Comparison of ENCODE assay signal across 14 cellular contexts in the genomic region with DNA sequence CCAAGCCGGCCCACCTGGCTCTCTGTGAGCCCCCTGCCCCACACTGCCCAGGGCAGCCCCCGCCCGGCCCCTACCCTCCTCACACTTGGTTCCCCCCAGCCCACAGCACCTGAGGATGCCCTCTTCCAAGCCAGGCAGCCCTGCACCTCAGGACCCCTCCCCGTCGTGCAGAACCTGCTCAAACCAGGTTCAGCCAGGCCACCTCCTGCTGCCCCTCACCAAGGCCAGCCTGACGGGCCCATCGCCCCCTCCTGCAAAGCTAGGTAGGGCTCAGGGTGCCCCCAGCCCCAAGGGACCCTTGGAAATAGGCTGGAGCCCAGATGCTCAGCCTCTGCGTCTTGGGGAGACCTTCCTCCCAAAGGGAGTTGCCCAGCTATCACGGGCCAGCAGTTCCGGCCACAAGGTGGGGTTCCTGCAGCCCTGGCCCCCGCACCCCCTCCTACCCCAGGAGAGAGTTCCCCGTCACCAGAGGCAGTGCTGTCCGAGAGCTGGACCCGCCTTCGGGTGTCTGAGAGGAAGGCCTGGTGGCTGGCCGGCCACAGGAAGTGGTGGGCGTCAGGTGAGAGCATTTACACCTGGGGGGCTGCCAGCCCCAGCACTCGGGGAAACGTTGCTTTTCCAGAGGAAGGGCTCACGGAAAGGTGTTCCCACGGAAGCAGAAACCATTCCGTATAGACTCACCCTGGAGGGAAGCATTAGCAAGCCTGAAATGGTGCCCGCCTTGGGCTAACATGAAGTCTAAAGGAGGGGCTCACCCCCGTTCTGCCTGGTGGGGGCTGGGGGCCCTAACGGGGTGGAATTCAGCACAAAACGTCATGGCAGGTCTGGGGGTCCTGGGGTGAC. TPM values are rescaled to one million over a fixed set of nuclear protein-coding genes. Genes with fewer than 3 reads are reported as not detected.
A peak's percentile ranks its signal among the peaks of the same experiment; 100 is the strongest.
DNase-seq lines count a peak whose midpoint lies in the region; ATAC-seq, FAIRE-seq and TF ChIP-seq lines count a peak whose summit lies in the region.
"Had no signal": no experiment of that assay in that cellular context is flagged by ENCODE, and none has a peak within 500 bp of the region (broad histone marks: within the 10 kb centered on the region; RNA-seq: fewer than 3 reads in every experiment).

No MANE protein-coding gene starts in this region.

- DNase-seq in H9 (no peak), SJCRH30 (no peak), HepG2 (ENCODE audit: low spot score) (no peak), stomach (no peak), SK-N-DZ (ENCODE audit: low spot score) (no peak), COLO829 (ENCODE audit: low spot score) (no peak), H54 (ENCODE audit: insufficient read length, low spot score) (no peak)
- DNase-seq: sigmoid colon had no signal

- H2BK5ac ChIP-seq in H9 (ENCODE audit: insufficient read length, low read length) = no peak overlapping the region

- H3K14ac ChIP-seq in H9 (ENCODE audit: insufficient read depth, low read length) = no peak overlapping the region

- H4K8ac ChIP-seq in H9 (replicated peaks; ENCODE audit: insufficient read length, low read depth, low read length) = no peak overlapping the region

- H3K4me2 ChIP-seq in H9 (ENCODE audit: insufficient read depth, insufficient read length, low read length) = peak overlapping the region; percentile 32
- H3K4me2 ChIP-seq in HepG2 (ENCODE audit: low read depth, low read length) = peak overlapping the region; percentile 65

- in situ Hi-C loops in HepG2 (cut with HindIII; ENCODE audit: extremely low pct_ligation_motif_present, low pct_unique_long_range_greater_than_20kb) = loop anchor here (5.0 kb wide), 2 partner anchors 134 to 174 kb away; a partner anchor contains a TSS

- H3K9me3 Mint-ChIP-seq in H9 = no peaks in the 10 kb centered on the region
- H3K9me3 Mint-ChIP-seq: activated T-helper 2 cell treated with anti-CD3 and anti-CD28 coated beads, Interferon-gamma antibody, Interleukin-2, Interleukin-4, amounts not matched to agents 10 μg/mL and 5 μg/mL and 100 μg/mL, durations not matched to agents 14 hours and 24 hours and 36 hours; CD8-positive, alpha-beta memory T cell; stimulated activated naive CD8-positive, alpha-beta T cell treated with anti-CD3 and anti-CD28 coated beads, Interleukin-15, Interleukin-2, amounts not matched to agents 100 ng/mL and 50 ng/mL, for 24 hours; T-helper 1 cell treated with Interleukin-12 subunit alpha and Interleukin-12 subunit beta and Interleukin-4 antibody, amounts not matched to agents 30 μg/mL and 1 μg/mL, for 36 hours had no signal

- H3K36me3 ChIP-seq in SJCRH30 = no peaks in the 10 kb centered on the region
- no peaks in the 10 kb centered on the region for H3K36me3 ChIP-seq in HepG2 (replicated peaks in 1 of 2; ENCODE audit: control insufficient read depth in 1 of 2, insufficient read depth in 2 of 2, low read length in 2 of 2)
- no peaks in the 10 kb centered on the region for H3K36me3 ChIP-seq in stomach
- H3K36me3 ChIP-seq: sigmoid colon had no signal

- no peak overlapping the region for H3K4me3 ChIP-seq in SJCRH30
- no peak overlapping the region for H3K4me3 ChIP-seq in HepG2 (replicated peaks in 1 of 3; ENCODE audit: insufficient read depth in 1 of 3, low read depth in 2 of 3, low read length in 3 of 3)
- H3K4me3 ChIP-seq in stomach = no peak overlapping the region

- no peaks in the 10 kb centered on the region for H4K20me1 ChIP-seq in H9 (ENCODE audit: control insufficient read depth, insufficient read depth, insufficient read length)
- H4K20me1 ChIP-seq in HepG2 (ENCODE audit: insufficient read depth, low read length) = no peaks in the 10 kb centered on the region

- no peak overlapping the region for H2BK120ac ChIP-seq in H9 (ENCODE audit: low read depth, low read length, poor library complexity, severe bottlenecking)

- H3K79me2 ChIP-seq in H9 (ENCODE audit: insufficient read depth, low read length) (no peaks in the 10 kb centered on the region), HepG2 (ENCODE audit: insufficient read depth, low read length) (no peaks in the 10 kb centered on the region)

- H3K18ac ChIP-seq in H9 (ENCODE audit: insufficient read length, low read depth, low read length) = no peak overlapping the region

- ATAC-seq in HepG2 (no peak), HG02885 (IDR thresholded peaks at IDR 0.05; ENCODE audit: poor library complexity, unreplicated experiment) (no peak)

- no peak overlapping the region for H3K27ac Mint-ChIP-seq in H9
- H3K27ac Mint-ChIP-seq: activated T-helper 2 cell treated with anti-CD3 and anti-CD28 coated beads, Interferon-gamma antibody, Interleukin-2, Interleukin-4, amounts not matched to agents 10 μg/mL and 5 μg/mL and 100 μg/mL, durations not matched to agents 14 hours and 24 hours and 36 hours; stimulated activated naive CD8-positive, alpha-beta T cell treated with anti-CD3 and anti-CD28 coated beads, Interleukin-15, Interleukin-2, amounts not matched to agents 100 ng/mL and 50 ng/mL, for 24 hours; T-helper 1 cell treated with Interleukin-12 subunit alpha and Interleukin-12 subunit beta and Interleukin-4 antibody, amounts not matched to agents 30 μg/mL and 1 μg/mL, for 36 hours had no signal

- H2AFZ ChIP-seq in H9 (ENCODE audit: low read length) (no peak overlapping the region), HepG2 (ENCODE audit: low read length) (no peak overlapping the region)

- FAIRE-seq in HepG2 (lab: Jason Lieb, UNC) (no peak), H54 (lab: Jason Lieb, UNC) (no peak)

- no peak overlapping the region for H3K4ac ChIP-seq in H9 (ENCODE audit: low read depth, low read length)

- H2BK12ac ChIP-seq in H9 (ENCODE audit: insufficient read length, low read depth, low read length) = no peak overlapping the region

- no peak for TF ChIP-seq CTCF in H9 (conservative IDR thresholded peaks at IDR 0.05)
- 0 out of 2 replicates have a peak, but pooled peaks have one; percentile 4 for TF ChIP-seq CTCF in HepG2 (CRISPR knock-in tag; IDR thresholded peaks at IDR 0.05)
- TF ChIP-seq CTCF in stomach (IDR thresholded peaks at IDR 0.05) = no peak

- H3K56ac ChIP-seq in H9 (ENCODE audit: insufficient read length, low read depth, low read length) = no peak overlapping the region

- peak overlapping the region; percentile 35 to 67 for H3K4me3 Mint-ChIP-seq in H9
- H3K4me3 Mint-ChIP-seq: CD8-positive, alpha-beta memory T cell; stimulated activated naive CD8-positive, alpha-beta T cell treated with anti-CD3 and anti-CD28 coated beads, Interleukin-15, Interleukin-2, amounts not matched to agents 100 ng/mL and 50 ng/mL, for 24 hours; T-helper 1 cell treated with Interleukin-12 subunit alpha and Interleukin-12 subunit beta and Interleukin-4 antibody, amounts not matched to agents 30 μg/mL and 1 μg/mL, for 36 hours had no signal

- no peak overlapping the region for H3K23ac ChIP-seq in H9 (ENCODE audit: insufficient read length, low read depth, low read length)

- H4K5ac ChIP-seq in H9 (ENCODE audit: insufficient read length, low read depth, low read length) = no peak overlapping the region

- H4K91ac ChIP-seq in H9 (ENCODE audit: insufficient read length, low read depth, low read length) = no peak overlapping the region

- H3K27ac ChIP-seq in H9 (ENCODE audit: insufficient read length, low read depth, low read length) = no peak overlapping the region
- peak overlapping the region; percentile 98; the same call in 1 of the 2 replicates for H3K27ac ChIP-seq in SJCRH30
- peak overlapping the region; percentile 64 for H3K27ac ChIP-seq in HepG2 (ENCODE audit: extremely low read length, insufficient read depth, low read length)
- H3K27ac ChIP-seq in stomach = peak overlapping the region; percentile 60 to 86 (median 83)
- H3K27ac ChIP-seq: sigmoid colon had no signal

- POLR2A ChIA-PET in HepG2 (lab: Yijun Ruan, JAX) = interaction anchor here (1.0 to 5.1 kb wide), 5 partner anchors 69 to 179 kb away, joined by 3 to 25 read pairs (median 4); no protein-coding TSS in a partner anchor

- H2AK5ac ChIP-seq in H9 (ENCODE audit: insufficient read length, low read length) = no peak overlapping the region

- no peaks in the 10 kb centered on the region for H3K36me3 Mint-ChIP-seq in H9 (ENCODE audit: insufficient read depth in 1 of 3, low read depth in 3 of 3)
- H3K36me3 Mint-ChIP-seq: CD8-positive, alpha-beta memory T cell had no signal

- H3K23me2 ChIP-seq in H9 (ENCODE audit: insufficient read length, low read depth, low read length, poor library complexity, severe bottlenecking) = peaks cover 3% of the 10 kb centered on the region

- peaks cover 3 to 9% of the 10 kb centered on the region in 2 experiments; a peak in 3 of 4 replicates for H3K4me1 Mint-ChIP-seq in H9

- peaks cover 28% of the 10 kb centered on the region for H3K27me3 Mint-ChIP-seq in H9 (ENCODE audit: low read depth)

- H3K9ac ChIP-seq in H9 (ENCODE audit: extremely low read depth, insufficient read length, low read length) (no peak overlapping the region), HepG2 (ENCODE audit: insufficient read depth, low read depth, low read length) (no peak overlapping the region)

- H3K27me3 ChIP-seq in H9 (ENCODE audit: insufficient read depth, low read length) (no peaks in the 10 kb centered on the region), SJCRH30 (no peaks in the 10 kb centered on the region), HepG2 (ENCODE audit: control insufficient read depth in 1 of 2, insufficient read depth in 2 of 2, low read length in 2 of 2) (peaks cover 0 to 6% of the 10 kb centered on the region in 2 experiments; a peak in 2 of 5 replicates), stomach (peaks cover 0 to 39% (median 0%) of the 10 kb centered on the region in 3 donors)

- H2BK20ac ChIP-seq in H9 (ENCODE audit: low read depth, low read length, poor library complexity, severe bottlenecking) = no peak overlapping the region

- BruUV-seq in HepG2 (replicated peaks; lab: Mats Ljungman, UMichigan) = no TSS peak

- intact Hi-C loops in HepG2 (cut with micrococcal nuclease; ENCODE audit: unreplicated experiment) = loop anchor here (2.0 to 5.0 kb wide), 3 partner anchors 124 to 179 kb away; no protein-coding TSS in a partner anchor
- intact Hi-C loops in stomach (cut with DNase I; ENCODE audit: low total_unique reads) = loop anchor here (2.0 to 5.0 kb wide), 2 partner anchors 139 to 321 kb away; no protein-coding TSS in a partner anchor

- no peaks in the 10 kb centered on the region for H3K79me1 ChIP-seq in H9 (ENCODE audit: insufficient read depth, low read depth, low read length, poor library complexity, severe bottlenecking)

- TF ChIP-seq EP300 in HepG2 (IDR thresholded peaks at IDR 0.05; ENCODE audit: low read depth in 2 of 2, low read length in 2 of 2) (no peak), HepG2 (CRISPR knock-in tag; IDR thresholded peaks at IDR 0.05; ENCODE audit: borderline replicate concordance) (no peak), stomach (IDR thresholded peaks at IDR 0.05) (no peak)

- CTCF ChIA-PET in HepG2 (lab: Yijun Ruan, JAX; ENCODE audit: low intra/inter-chr PET ratio, low total read pairs) = interaction anchor here (1.2 to 4.2 kb wide), 4 partner anchors 138 to 320 kb away, joined by 3 to 44 read pairs (median 22); no protein-coding TSS in a partner anchor

- no peak for TF ChIP-seq RAD21 in HepG2 (CRISPR knock-in tag; IDR thresholded peaks at IDR 0.05)

- H2BK15ac ChIP-seq in H9 (ENCODE audit: low read depth, low read length) = no peak overlapping the region

- H3K4me1 ChIP-seq in H9 (ENCODE audit: insufficient read depth, low read length) (no peaks in the 10 kb centered on the region), SJCRH30 (peaks cover 84% of the 10 kb centered on the region), HepG2 (ENCODE audit: insufficient read depth, low read length) (peaks cover 83% of the 10 kb centered on the region), stomach (peaks cover 46 to 81% (median 68%) of the 10 kb centered on the region in 4 donors)

- H3K9me3 ChIP-seq in H9 (ENCODE audit: control insufficient read depth, low read depth, low read length) (no peaks in the 10 kb centered on the region), SJCRH30 (replicated peaks) (no peaks in the 10 kb centered on the region), HepG2 (ENCODE audit: low read length) (no peaks in the 10 kb centered on the region), stomach (no peaks in the 10 kb centered on the region)
- H3K9me3 ChIP-seq: sigmoid colon had no signal

- H3T11ph ChIP-seq in H9 (ENCODE audit: low read length) = no peak overlapping the region

- TF ChIP-seq POLR2A in HepG2 (IDR thresholded peaks at IDR 0.05; ENCODE audit: insufficient read depth in 1 of 2, low read depth in 2 of 2, low read length in 2 of 2) (no peak), stomach (IDR thresholded peaks at IDR 0.05) (no peak), H54 (IDR thresholded peaks at IDR 0.05; ENCODE audit: low read depth, low read length) (no peak)

- no CpG with 5 or more reads among the region's 26 CpGs for WGBS in H9 (ENCODE audit: extremely low coverage, insufficient read length, low lambda C conversion rate)
- WGBS in HepG2 (ENCODE audit: low lambda C conversion rate) = 66% methylated on average over 8 of the region's 26 CpGs
- 47 to 59% (median 54%) methylated on average over 12 to 26 of the region's 26 CpGs for WGBS in stomach, 5 donors

RNA-seq across cellular contexts. Expression of a gene that starts 3.2 kb away (rescaled TPM):
- total RNA-seq in H9 (2021) (not detected in 2 replicates), HepG2 (2016; rRNA removed; fragmentation: Illumina TruSeq; extraction: Trizol) (0.60 TPM in 1 of 2 replicates, not detected in the other), stomach (10 to 100 TPM in 1 of 5 donors, 1 to 10 TPM in 1, under 1 TPM in 3; 0.72 to 13.4 (median 0.92) TPM)
- 1.7 and 2.7 TPM in 2 replicates for total RNA-seq in SJCRH30 (2014; rRNA removed; shearing (Covaris generic))
- not detected in 2 replicates for total RNA-seq in HepG2 (2016; cell fraction: cytosol; rRNA removed; fragmentation: Illumina TruSeq; extraction: Trizol; ENCODE audit: low read depth)
- 0.19 TPM in 1 of 2 replicates, not detected in the other for total RNA-seq in HepG2 (2016; cell fraction: insoluble cytoplasmic fraction; rRNA removed; fragmentation: Illumina TruSeq; extraction: Trizol)
- 0.12 and 0.24 TPM in 2 replicates for total RNA-seq in HepG2 (2016; cell fraction: membrane; rRNA removed; fragmentation: Illumina TruSeq; extraction: Trizol)
- total RNA-seq in HepG2 (2016; cell fraction: nucleus; rRNA removed; fragmentation: Illumina TruSeq; extraction: Trizol) = 0.38 and 1.4 TPM in 2 replicates
- polyA plus RNA-seq in HepG2 (2011; rRNA removed) (2.1 and 2.3 TPM in 2 replicates), stomach (10 to 100 TPM in 1 of 3 donors, 1 to 10 TPM in 2; 1.7 to 77.3 (median 3.7) TPM)
- 0.23 and 0.67 TPM in 2 replicates for polyA plus RNA-seq in HepG2 (2011; cell fraction: cytosol; rRNA removed)
- polyA plus RNA-seq in HepG2 (2011; cell fraction: nucleus; rRNA removed) = 64.9 and 87.5 TPM in 2 replicates
- 0.56 and 1.3 TPM in 2 replicates for polyA plus RNA-seq in HepG2 (2012)
- not detected in 2 replicates for polyA plus RNA-seq in HepG2 (2016; cell fraction: cytosol; fragmentation: Illumina TruSeq; extraction: Trizol; ENCODE audit: low read depth)
- not detected in 2 replicates for polyA plus RNA-seq in HepG2 (2016; cell fraction: insoluble cytoplasmic fraction; fragmentation: Illumina TruSeq; extraction: Trizol; ENCODE audit: low read depth)
- not detected in 2 replicates for polyA plus RNA-seq in HepG2 (2016; cell fraction: membrane; fragmentation: Illumina TruSeq; extraction: Trizol; ENCODE audit: low read depth)
- 1.7 and 2.2 TPM in 2 replicates for polyA plus RNA-seq in HepG2 (2016; cell fraction: nucleus; fragmentation: Illumina TruSeq; extraction: Trizol; ENCODE audit: insufficient read depth, low read depth)
- polyA minus RNA-seq in HepG2 (2011; rRNA and poly(A)+ RNA removed; ENCODE audit: low replicate concordance) = 0.28 TPM in 1 of 2 replicates, not detected in the other
- polyA minus RNA-seq in HepG2 (2011; cell fraction: cytosol; rRNA and poly(A)+ RNA removed) = 0.62 TPM in 1 of 2 replicates, not detected in the other
- polyA minus RNA-seq in HepG2 (2011; cell fraction: nucleus; rRNA and poly(A)+ RNA removed) = 2.9 and 3.7 TPM in 2 replicates
- not detected in 2 replicates for polyA plus RNA-seq in SK-N-DZ (2014; cell fraction: cytosol; rRNA removed)
- not detected in 2 replicates for polyA plus RNA-seq in SK-N-DZ (2014; cell fraction: nucleus; rRNA removed)
- total RNA-seq: activated T-helper 2 cell treated with anti-CD3 and anti-CD28 coated beads, Interferon-gamma antibody, Interleukin-2, Interleukin-4, amounts not matched to agents 10 μg/mL and 5 μg/mL and 100 μg/mL, durations not matched to agents 14 hours and 24 hours and 36 hours; CD8-positive, alpha-beta memory T cell; OCI-LY7; sigmoid colon had no signal
- polyA plus RNA-seq: CD8-positive, alpha-beta memory T cell had no signal

RNA-seq across cellular contexts. Expression of a gene that starts 7.2 kb away (rescaled TPM):
- not detected in 2 replicates for total RNA-seq in H9 (2021)
- 20.2 and 20.5 TPM in 2 replicates for total RNA-seq in SJCRH30 (2014; rRNA removed; shearing (Covaris generic))
- 7.2 and 8.5 TPM in 2 replicates for total RNA-seq in HepG2 (2016; rRNA removed; fragmentation: Illumina TruSeq; extraction: Trizol)
- total RNA-seq in HepG2 (2016; cell fraction: cytosol; rRNA removed; fragmentation: Illumina TruSeq; extraction: Trizol; ENCODE audit: low read depth) = 4.6 and 5.0 TPM in 2 replicates
- 6.9 and 7.7 TPM in 2 replicates for total RNA-seq in HepG2 (2016; cell fraction: insoluble cytoplasmic fraction; rRNA removed; fragmentation: Illumina TruSeq; extraction: Trizol)
- total RNA-seq in HepG2 (2016; cell fraction: membrane; rRNA removed; fragmentation: Illumina TruSeq; extraction: Trizol) = 5.9 and 6.3 TPM in 2 replicates
- total RNA-seq in HepG2 (2016; cell fraction: nucleus; rRNA removed; fragmentation: Illumina TruSeq; extraction: Trizol) = 2.2 and 3.4 TPM in 2 replicates
- 12.0 and 21.2 TPM in 2 replicates for polyA plus RNA-seq in HepG2 (2011; rRNA removed)
- polyA plus RNA-seq in HepG2 (2011; cell fraction: cytosol; rRNA removed) = 19.5 and 30.5 TPM in 2 replicates
- polyA plus RNA-seq in HepG2 (2011; cell fraction: nucleus; rRNA removed) = 47.5 and 50.6 TPM in 2 replicates
- 52.9 and 67.0 TPM in 2 replicates for polyA plus RNA-seq in HepG2 (2012)
- polyA plus RNA-seq in HepG2 (2016; cell fraction: cytosol; fragmentation: Illumina TruSeq; extraction: Trizol; ENCODE audit: low read depth) = 7.5 and 8.0 TPM in 2 replicates
- 6.6 and 8.3 TPM in 2 replicates for polyA plus RNA-seq in HepG2 (2016; cell fraction: insoluble cytoplasmic fraction; fragmentation: Illumina TruSeq; extraction: Trizol; ENCODE audit: low read depth)
- 4.0 and 6.2 TPM in 2 replicates for polyA plus RNA-seq in HepG2 (2016; cell fraction: membrane; fragmentation: Illumina TruSeq; extraction: Trizol; ENCODE audit: low read depth)
- polyA plus RNA-seq in HepG2 (2016; cell fraction: nucleus; fragmentation: Illumina TruSeq; extraction: Trizol; ENCODE audit: insufficient read depth, low read depth) = 5.3 and 9.8 TPM in 2 replicates
- polyA minus RNA-seq in HepG2 (2011; rRNA and poly(A)+ RNA removed; ENCODE audit: low replicate concordance) = 2.8 TPM in 1 of 2 replicates, not detected in the other
- 3.9 and 4.6 TPM in 2 replicates for polyA minus RNA-seq in HepG2 (2011; cell fraction: cytosol; rRNA and poly(A)+ RNA removed)
- polyA minus RNA-seq in HepG2 (2011; cell fraction: nucleus; rRNA and poly(A)+ RNA removed) = 2.6 and 3.2 TPM in 2 replicates
- total RNA-seq in stomach = 1 to 10 TPM in 1 of 5 donors, not detected in 4; 7.2 TPM
- 10 to 100 TPM in 2 of 3 donors, under 1 TPM in 1; 0.93 to 23.4 (median 17.0) TPM for polyA plus RNA-seq in stomach
- 0.77 TPM in 1 of 2 replicates, not detected in the other for polyA plus RNA-seq in SK-N-DZ (2014; cell fraction: cytosol; rRNA removed)
- polyA plus RNA-seq in SK-N-DZ (2014; cell fraction: nucleus; rRNA removed) = not detected in 2 replicates
- total RNA-seq: sigmoid colon had no signal
- polyA plus RNA-seq: CD8-positive, alpha-beta memory T cell had no signal

RNA-seq across cellular contexts. Expression of a gene that starts 21.3 kb away (rescaled TPM):
- total RNA-seq in H9 (2021) = not detected in 2 replicates
- 15.0 and 15.4 TPM in 2 replicates for total RNA-seq in SJCRH30 (2014; rRNA removed; shearing (Covaris generic))
- total RNA-seq in HepG2 (2016; rRNA removed; fragmentation: Illumina TruSeq; extraction: Trizol) = 0.29 and 1.00 TPM in 2 replicates
- total RNA-seq in HepG2 (2016; cell fraction: cytosol; rRNA removed; fragmentation: Illumina TruSeq; extraction: Trizol; ENCODE audit: low read depth) = 0.35 and 2.3 TPM in 2 replicates
- 0.65 and 1.00 TPM in 2 replicates for total RNA-seq in HepG2 (2016; cell fraction: insoluble cytoplasmic fraction; rRNA removed; fragmentation: Illumina TruSeq; extraction: Trizol)
- 1.00 and 1.5 TPM in 2 replicates for total RNA-seq in HepG2 (2016; cell fraction: membrane; rRNA removed; fragmentation: Illumina TruSeq; extraction: Trizol)
- total RNA-seq in HepG2 (2016; cell fraction: nucleus; rRNA removed; fragmentation: Illumina TruSeq; extraction: Trizol) = not detected in 2 replicates
- polyA plus RNA-seq in HepG2 (2011; rRNA removed) = 0.59 and 1.5 TPM in 2 replicates
- polyA plus RNA-seq in HepG2 (2011; cell fraction: cytosol; rRNA removed) = 0.87 and 0.93 TPM in 2 replicates
- 1.4 and 10.9 TPM in 2 replicates for polyA plus RNA-seq in HepG2 (2011; cell fraction: nucleus; rRNA removed)
- polyA plus RNA-seq in HepG2 (2012) = 0.93 and 1.1 TPM in 2 replicates
- 0.59 and 1.5 TPM in 2 replicates for polyA plus RNA-seq in HepG2 (2016; cell fraction: cytosol; fragmentation: Illumina TruSeq; extraction: Trizol; ENCODE audit: low read depth)
- 0.38 and 0.45 TPM in 2 replicates for polyA plus RNA-seq in HepG2 (2016; cell fraction: insoluble cytoplasmic fraction; fragmentation: Illumina TruSeq; extraction: Trizol; ENCODE audit: low read depth)
- polyA plus RNA-seq in HepG2 (2016; cell fraction: membrane; fragmentation: Illumina TruSeq; extraction: Trizol; ENCODE audit: low read depth) = 0.73 and 1.2 TPM in 2 replicates
- 0.79 and 0.90 TPM in 2 replicates for polyA plus RNA-seq in HepG2 (2016; cell fraction: nucleus; fragmentation: Illumina TruSeq; extraction: Trizol; ENCODE audit: insufficient read depth, low read depth)
- polyA minus RNA-seq in HepG2 (2011; rRNA and poly(A)+ RNA removed; ENCODE audit: low replicate concordance) = 0.28 and 0.60 TPM in 2 replicates
- polyA minus RNA-seq in HepG2 (2011; cell fraction: cytosol; rRNA and poly(A)+ RNA removed) = 0.59 and 0.70 TPM in 2 replicates
- not detected in 2 replicates for polyA minus RNA-seq in HepG2 (2011; cell fraction: nucleus; rRNA and poly(A)+ RNA removed)
- 10 to 100 TPM in 4 of 5 donors, 1 to 10 TPM in 1; 9.8 to 78.8 (median 46.8) TPM for total RNA-seq in stomach
- 100 to 1,000 TPM in 2 of 3 donors, 10 to 100 TPM in 1; 29.0 to 239 (median 155) TPM for polyA plus RNA-seq in stomach
- 1.0 and 1.8 TPM in 2 replicates for polyA plus RNA-seq in SK-N-DZ (2014; cell fraction: cytosol; rRNA removed)
- 0.20 and 0.70 TPM in 2 replicates for polyA plus RNA-seq in SK-N-DZ (2014; cell fraction: nucleus; rRNA removed)
